ENCODE assay signal across 6 cellular contexts in the genomic region with DNA sequence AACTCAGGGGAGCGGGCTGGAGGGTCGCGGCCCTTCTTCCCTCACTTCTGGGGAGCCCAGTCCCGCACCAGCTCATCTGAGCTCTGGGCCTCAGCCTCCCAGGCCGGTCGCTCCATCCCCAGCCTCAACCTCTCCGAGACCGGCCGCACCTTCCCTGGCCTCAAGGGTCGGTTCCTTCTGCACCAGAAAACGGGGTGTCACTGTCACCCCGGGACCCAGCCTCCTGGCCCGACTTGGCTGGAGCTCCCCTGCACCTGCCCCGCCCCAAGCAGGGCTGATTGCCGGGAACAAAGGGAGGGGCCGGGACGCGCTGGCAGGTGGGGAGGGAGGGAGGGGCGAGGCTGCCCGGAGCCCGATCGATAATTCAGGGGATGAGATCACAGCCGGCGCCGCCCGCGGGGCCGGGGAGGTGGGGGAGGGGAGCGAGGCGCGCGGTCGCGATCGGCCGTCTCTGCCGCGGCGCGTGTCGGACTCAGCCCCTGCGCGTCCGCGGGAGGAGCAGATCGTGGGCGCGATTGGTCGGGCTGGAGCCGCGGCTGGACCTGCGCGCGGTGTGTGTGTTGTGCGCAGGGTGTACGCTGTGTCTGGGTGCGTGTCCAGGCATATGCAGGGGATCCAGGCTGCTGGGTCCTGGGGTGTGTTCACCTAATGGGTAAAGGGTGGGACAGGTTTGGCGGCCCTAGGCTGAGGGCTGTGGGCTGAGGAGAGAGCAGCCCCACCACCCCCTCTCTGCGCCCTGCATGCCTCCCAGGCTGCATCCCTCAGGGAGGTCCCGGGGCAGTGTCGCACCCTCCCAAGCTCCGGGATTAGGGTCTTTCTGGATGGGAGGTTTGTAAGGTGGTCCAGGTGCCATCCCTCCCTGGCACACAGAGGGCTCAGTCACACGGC. TPM values are rescaled to one million over a fixed set of nuclear protein-coding genes. Genes with fewer than 3 reads are reported as not detected.
DNase-seq lines count a peak whose midpoint lies in the region; ATAC-seq, FAIRE-seq and TF ChIP-seq lines count a peak whose summit lies in the region.

No MANE protein-coding gene starts in this region.

- dilution Hi-C loops in endothelial cell of umbilical vein (cut with MboI; ENCODE audit: extremely low pct_ligation_motif_present, low sequenced_read_pairs): no loop called here

- H3K9ac ChIP-seq in endothelial cell of umbilical vein (replicated peaks; ENCODE audit: extremely low read depth, insufficient read depth, low read length): no peak overlapping the region

- CTCF ChIA-PET in activated CD4-positive, alpha-beta T cell treated with anti-CD3 and anti-CD28 coated beads for 36 hours (lab: Charles Lee): no interaction called here
- CTCF ChIA-PET in endothelial cell of umbilical vein (lab: Charles Lee): interaction anchor here (0.8 kb wide), 1 partner anchor 18 kb away, joined by 3 read pairs; no protein-coding TSS in a partner anchor

- no peak overlapping the region for H3K4me2 ChIP-seq in endothelial cell of umbilical vein (ENCODE audit: insufficient read depth, low read length)

- H3K4me3 ChIP-seq in endothelial cell of umbilical vein (replicated peaks in 1 of 3; ENCODE audit: insufficient read depth in 1 of 3, low read depth in 1 of 3, low read length in 3 of 3): no peak overlapping the region
- H3K4me3 ChIP-seq in sigmoid colon: peak overlapping the region; percentile 35 to 92 (median 84)

- peaks cover 5 to 18% of the 10 kb centered on the region in 2 experiments for H3K27me3 ChIP-seq in endothelial cell of umbilical vein (ENCODE audit: control insufficient read depth in 2 of 2, insufficient read depth in 2 of 2, low read length in 2 of 2)
- no peaks in the 10 kb centered on the region for H3K27me3 ChIP-seq in sigmoid colon

- peak overlapping the region; percentile 28 for H3K4me3 Mint-ChIP-seq in activated CD4-positive, alpha-beta T cell treated with anti-CD3 and anti-CD28 coated beads for 36 hours

- no peaks in the 10 kb centered on the region for H3K79me2 ChIP-seq in endothelial cell of umbilical vein (ENCODE audit: control insufficient read depth, insufficient read depth, low read length)

- H4K20me1 ChIP-seq in endothelial cell of umbilical vein (replicated peaks; ENCODE audit: control insufficient read depth, extremely low read depth, insufficient read depth, low read length): no peaks in the 10 kb centered on the region

- H3K27me3 Mint-ChIP-seq in activated CD4-positive, alpha-beta T cell treated with anti-CD3 and anti-CD28 coated beads for 36 hours: peaks cover 14% of the 10 kb centered on the region

- DNase-seq in activated CD4-positive, alpha-beta T cell treated with anti-CD3 and anti-CD28 coated beads for 36 hours: peak; percentile 41
- no peak for DNase-seq in activated CD4-positive, alpha-beta T cell treated with anti-CD3 and anti-CD28 coated beads for 1 hour
- DNase-seq in endothelial cell of umbilical vein (ENCODE audit: low read depth, low spot score): no peak
- DNase-seq in sigmoid colon: peak; percentile 80

- WGBS in sigmoid colon, 2 donors: 5 to 8% methylated on average over 63 of the region's 63 CpGs

- H2AFZ ChIP-seq in endothelial cell of umbilical vein (ENCODE audit: low read depth, low read length): no peak overlapping the region

- no peak for TF ChIP-seq CTCF in endothelial cell of umbilical vein (IDR thresholded peaks at IDR 0.05; ENCODE audit: extremely low read depth in 1 of 2, insufficient read depth in 1 of 2, low read depth in 1 of 2, low read length in 2 of 2)
- TF ChIP-seq CTCF in sigmoid colon (IDR thresholded peaks at IDR 0.05): no peak

- H3K4me1 ChIP-seq in endothelial cell of umbilical vein (ENCODE audit: control insufficient read depth, extremely low read depth, insufficient read depth, low read length) (no peaks in the 10 kb centered on the region), sigmoid colon (peaks cover 0 to 21% (median 18%) of the 10 kb centered on the region in 4 donors)

- TF ChIP-seq EP300 in sigmoid colon (IDR thresholded peaks at IDR 0.05): no peak

- H3K36me3 Mint-ChIP-seq in activated CD4-positive, alpha-beta T cell treated with anti-CD3 and anti-CD28 coated beads for 36 hours (ENCODE audit: low read depth): no peaks in the 10 kb centered on the region

- H3K9me1 ChIP-seq in endothelial cell of umbilical vein (replicated peaks; ENCODE audit: control insufficient read depth, extremely low read depth, insufficient read depth, low read length): no peaks in the 10 kb centered on the region

- ATAC-seq in activated CD4-positive, alpha-beta T cell treated with anti-CD3 and anti-CD28 coated beads for 36 hours: peak; percentile 50
- no peak for ATAC-seq in GM18858 (IDR thresholded peaks at IDR 0.05; ENCODE audit: unreplicated experiment)
- no peak for ATAC-seq in HG02763 (IDR thresholded peaks at IDR 0.05; ENCODE audit: unreplicated experiment)

- intact Hi-C loops in activated CD4-positive, alpha-beta T cell treated with anti-CD3 and anti-CD28 coated beads for 36 hours (cut with DNase I, micrococcal nuclease): no loop called here
- intact Hi-C loops in endothelial cell of umbilical vein (cut with micrococcal nuclease): no loop called here
- intact Hi-C loops in sigmoid colon (cut with DNase I): loop anchor here (2.0 kb wide), 2 partner anchors 19 to 45 kb away; a partner anchor contains a TSS

- no peak for FAIRE-seq in endothelial cell of umbilical vein (lab: Jason Lieb, UNC)

- H3K36me3 ChIP-seq in endothelial cell of umbilical vein (ENCODE audit: control insufficient read depth in 2 of 2, extremely low read depth in 1 of 2, insufficient read depth in 2 of 2, low read length in 2 of 2) (no peaks in the 10 kb centered on the region), sigmoid colon (no peaks in the 10 kb centered on the region)

- no peaks in the 10 kb centered on the region for H3K9me3 ChIP-seq in endothelial cell of umbilical vein (replicated peaks; ENCODE audit: control insufficient read depth, insufficient read depth, low read length)
- H3K9me3 ChIP-seq in sigmoid colon: no peaks in the 10 kb centered on the region

- H3K27ac ChIP-seq in endothelial cell of umbilical vein (ENCODE audit: insufficient read depth, low read depth, low read length): no peak overlapping the region
- peak overlapping the region; percentile 57 to 87 (median 68) for H3K27ac ChIP-seq in sigmoid colon

- BruUV-seq in endothelial cell of umbilical vein (replicated peaks; lab: Mats Ljungman, UMichigan): no TSS peak

- TF ChIP-seq POLR2A in endothelial cell of umbilical vein (IDR thresholded peaks at IDR 0.05; ENCODE audit: low read depth, low read length) (no peak), sigmoid colon (IDR thresholded peaks at IDR 0.05) (no peak)

- H3K4me1 Mint-ChIP-seq in activated CD4-positive, alpha-beta T cell treated with anti-CD3 and anti-CD28 coated beads for 36 hours: peaks cover 8% of the 10 kb centered on the region

- no peaks in the 10 kb centered on the region for H3K9me3 Mint-ChIP-seq in activated CD4-positive, alpha-beta T cell treated with anti-CD3 and anti-CD28 coated beads for 36 hours (ENCODE audit: low read depth)

- H3K27ac Mint-ChIP-seq in activated CD4-positive, alpha-beta T cell treated with anti-CD3 and anti-CD28 coated beads for 36 hours: no peak overlapping the region

- POLR2A ChIA-PET in activated CD4-positive, alpha-beta T cell treated with anti-CD3 and anti-CD28 coated beads for 36 hours (lab: Charles Lee): no interaction called here
- POLR2A ChIA-PET in endothelial cell of umbilical vein (lab: Charles Lee): no interaction called here

RNA-seq across cellular contexts. Expression of a gene that starts 1.1 kb away (rescaled TPM):
- under 1 TPM in 1 of 2 experiments, not detected in 1; 0.21 TPM for total RNA-seq in activated CD4-positive, alpha-beta T cell treated with anti-CD3 and anti-CD28 coated beads for 36 hours
- total RNA-seq in endothelial cell of umbilical vein (4.2 and 7.5 TPM in 2 replicates), sigmoid colon (10 to 100 TPM; 17.8 to 49.9 (median 24.9) TPM)
- polyA plus RNA-seq in endothelial cell of umbilical vein (11.8 and 16.8 TPM in 2 replicates), sigmoid colon (10 to 100 TPM in 1 of 3 donors, 1 to 10 TPM in 2; 1.8 to 10.8 (median 9.3) TPM)
- 2.1 and 5.3 TPM in 2 replicates for polyA plus RNA-seq in endothelial cell of umbilical vein (2011; cell fraction: cytosol; rRNA removed)
- polyA plus RNA-seq in endothelial cell of umbilical vein (2011; cell fraction: nucleus; rRNA removed): 28.4 and 54.0 TPM in 2 replicates
- 10.5 and 26.0 TPM in 2 replicates for polyA plus RNA-seq in endothelial cell of umbilical vein (2012)
- polyA minus RNA-seq in endothelial cell of umbilical vein: 8.2 and 9.6 TPM in 2 replicates
- not detected for polyA minus RNA-seq in endothelial cell of umbilical vein (2011; cell fraction: cytosol; rRNA and poly(A)+ RNA removed)
- 3.1 and 6.7 TPM in 2 replicates for polyA minus RNA-seq in endothelial cell of umbilical vein (2011; cell fraction: nucleus; rRNA and poly(A)+ RNA removed)

RNA-seq across cellular contexts. Expression of a gene that starts 34.4 kb away (rescaled TPM):
- under 1 TPM in 1 of 2 experiments, not detected in 1; 0.14 TPM for total RNA-seq in activated CD4-positive, alpha-beta T cell treated with anti-CD3 and anti-CD28 coated beads for 36 hours
- total RNA-seq in endothelial cell of umbilical vein (0.31 and 0.44 TPM in 2 replicates), sigmoid colon (under 1 TPM in 3 of 4 donors, not detected in 1; 0.16 to 0.55 (median 0.27) TPM)
- polyA plus RNA-seq in endothelial cell of umbilical vein (0.06 and 0.07 TPM in 2 replicates), sigmoid colon (1 to 10 TPM in 1 of 3 donors, under 1 TPM in 2; 0.46 to 6.3 (median 0.60) TPM)
- polyA plus RNA-seq in endothelial cell of umbilical vein (2011; cell fraction: cytosol; rRNA removed): 0.03 and 0.04 TPM in 2 replicates
- 0.13 and 0.15 TPM in 2 replicates for polyA plus RNA-seq in endothelial cell of umbilical vein (2011; cell fraction: nucleus; rRNA removed)
- polyA plus RNA-seq in endothelial cell of umbilical vein (2012): 0.11 TPM in 1 of 2 replicates, not detected in the other
- not detected in 2 replicates for polyA minus RNA-seq in endothelial cell of umbilical vein
- polyA minus RNA-seq in endothelial cell of umbilical vein (2011; cell fraction: cytosol; rRNA and poly(A)+ RNA removed): not detected
- polyA minus RNA-seq in endothelial cell of umbilical vein (2011; cell fraction: nucleus; rRNA and poly(A)+ RNA removed): not detected in 2 replicates

RNA-seq across cellular contexts. Expression of a gene that starts 45.4 kb away (rescaled TPM):
- total RNA-seq in activated CD4-positive, alpha-beta T cell treated with anti-CD3 and anti-CD28 coated beads for 36 hours: 1 to 10 TPM; 6.4 to 8.4 TPM
- total RNA-seq in endothelial cell of umbilical vein (24.0 and 24.7 TPM in 2 replicates), sigmoid colon (10 to 100 TPM; 36.3 to 78.8 (median 46.6) TPM)
- polyA plus RNA-seq in endothelial cell of umbilical vein (20.9 and 24.2 TPM in 2 replicates), sigmoid colon (10 to 100 TPM; 14.3 to 23.6 (median 20.4) TPM)
- 2.5 and 8.3 TPM in 2 replicates for polyA plus RNA-seq in endothelial cell of umbilical vein (2011; cell fraction: cytosol; rRNA removed)
- 3.7 and 4.1 TPM in 2 replicates for polyA plus RNA-seq in endothelial cell of umbilical vein (2011; cell fraction: nucleus; rRNA removed)
- polyA plus RNA-seq in endothelial cell of umbilical vein (2012): 3.2 and 7.4 TPM in 2 replicates
- 2.7 and 3.2 TPM in 2 replicates for polyA minus RNA-seq in endothelial cell of umbilical vein
- polyA minus RNA-seq in endothelial cell of umbilical vein (2011; cell fraction: cytosol; rRNA and poly(A)+ RNA removed): 10.3 TPM
- polyA minus RNA-seq in endothelial cell of umbilical vein (2011; cell fraction: nucleus; rRNA and poly(A)+ RNA removed): 2.0 and 4.9 TPM in 2 replicates

RNA-seq across cellular contexts. Expression of a gene that starts 53.0 kb away (rescaled TPM):
- total RNA-seq in activated CD4-positive, alpha-beta T cell treated with anti-CD3 and anti-CD28 coated beads for 36 hours: under 1 TPM; 0.09 to 0.11 TPM
- total RNA-seq in endothelial cell of umbilical vein (0.37 and 0.38 TPM in 2 replicates), sigmoid colon (1 to 10 TPM in 1 of 4 donors, under 1 TPM in 3; 0.55 to 1.2 (median 0.76) TPM)
- polyA plus RNA-seq in endothelial cell of umbilical vein (0.25 and 0.33 TPM in 2 replicates), sigmoid colon (under 1 TPM in 2 of 3 donors, not detected in 1; under 0.01 to 0.96 TPM)
- 0.09 and 0.20 TPM in 2 replicates for polyA plus RNA-seq in endothelial cell of umbilical vein (2011; cell fraction: cytosol; rRNA removed)
- polyA plus RNA-seq in endothelial cell of umbilical vein (2011; cell fraction: nucleus; rRNA removed): 0.64 and 0.66 TPM in 2 replicates
- polyA plus RNA-seq in endothelial cell of umbilical vein (2012): 0.35 and 0.85 TPM in 2 replicates
- 0.07 and 0.17 TPM in 2 replicates for polyA minus RNA-seq in endothelial cell of umbilical vein
- polyA minus RNA-seq in endothelial cell of umbilical vein (2011; cell fraction: cytosol; rRNA and poly(A)+ RNA removed): not detected
- polyA minus RNA-seq in endothelial cell of umbilical vein (2011; cell fraction: nucleus; rRNA and poly(A)+ RNA removed): 0.19 TPM in 1 of 2 replicates, not detected in the other

Comparison
In these comparisons a context has a peak if more than half of its experiments do, and no peak if none do; other contexts are left out.
1. DNase-seq: peak in activated CD4-positive, alpha-beta T cell treated with anti-CD3 and anti-CD28 coated beads for 36 hours (single experiment) and sigmoid colon (single experiment); none in activated CD4-positive, alpha-beta T cell treated with anti-CD3 and anti-CD28 coated beads for 1 hour (single experiment) and endothelial cell of umbilical vein (single experiment).
2. H3K4me3 ChIP-seq: peak in sigmoid colon (4 of 4); none in endothelial cell of umbilical vein (0 of 3).